8 cellular contexts compared by ENCODE assay signal in the genomic region with DNA sequence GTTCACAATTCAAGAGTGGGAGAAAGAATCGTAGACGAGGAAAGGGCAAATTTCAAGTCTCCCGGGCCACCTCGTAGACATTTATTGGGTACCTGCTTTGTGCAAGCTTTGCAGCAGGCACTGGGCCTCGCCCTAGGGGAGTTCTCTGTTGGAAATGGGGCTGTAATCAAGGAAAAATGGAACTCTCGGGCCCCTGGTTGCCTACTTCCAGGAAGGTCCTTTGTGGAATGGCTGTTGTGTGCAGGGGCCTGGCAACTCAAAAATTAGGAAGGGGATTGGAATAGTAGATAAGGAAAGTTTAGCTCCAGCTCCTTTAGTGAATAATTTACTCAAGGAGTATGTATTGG. TPM values are rescaled to one million over a fixed set of nuclear protein-coding genes. Genes with fewer than 3 reads are reported as not detected.
A peak's percentile ranks its signal among the peaks of the same experiment; 100 is the strongest.
DNase-seq lines count a peak whose midpoint lies in the region; ATAC-seq, FAIRE-seq and TF ChIP-seq lines count a peak whose summit lies in the region.

No MANE protein-coding gene starts in this region.

- no peaks in the 10 kb centered on the region; the same call in 1 of the 2 replicates for H3K36me3 ChIP-seq in KMS-11 (ENCODE audit: insufficient read depth)
- H3K36me3 ChIP-seq in muscle layer of duodenum (ENCODE audit: control insufficient read depth in 1 of 2, insufficient read depth in 2 of 2, low read length in 2 of 2): peaks cover 10 to 16% of the 10 kb centered on the region in 2 donors

- DNase-seq in A549 (ENCODE audit: low read depth in 1 of 2, low spot score in 1 of 2) (no peak), coronary artery (ENCODE audit: low spot score) (no peak), SIG-M5 (lab: John Stamatoyannopoulos, UW) (no peak), NCI-H2196 (lab: John Stamatoyannopoulos, UW; ENCODE audit: unreplicated experiment) (no peak), dedifferentiated amniotic fluid mesenchymal stem cell (ENCODE audit: extremely low spot score) (no peak)

- H3K27me3 ChIP-seq in KMS-11 (ENCODE audit: insufficient read depth, low read depth): no peaks in the 10 kb centered on the region
- no peaks in the 10 kb centered on the region for H3K27me3 ChIP-seq in muscle layer of duodenum (ENCODE audit: low read depth, low read length)

- H3K9me3 ChIP-seq in A549: no peaks in the 10 kb centered on the region
- no peaks in the 10 kb centered on the region for H3K9me3 ChIP-seq in muscle layer of duodenum (ENCODE audit: control insufficient read depth in 1 of 2, low read length in 2 of 2)

- WGBS in A549 (ENCODE audit: missing lambda C conversion rate): 4% methylated on average over 6 of the region's 6 CpGs

- no peak for ATAC-seq in A549
- no peak for ATAC-seq in GM19324 (IDR thresholded peaks at IDR 0.05; ENCODE audit: low FRiP score, unreplicated experiment)

- H3K4me1 ChIP-seq in A549 (peaks cover 34% of the 10 kb centered on the region), KMS-11 (ENCODE audit: low read depth, poor library complexity, severe bottlenecking) (peaks cover 34% of the 10 kb centered on the region), muscle layer of duodenum (ENCODE audit: control insufficient read depth in 1 of 2, insufficient read depth in 2 of 2, low read length in 2 of 2) (peaks cover 9 to 38% of the 10 kb centered on the region in 2 donors)

- H3K79me2 ChIP-seq in KMS-11 (ENCODE audit: insufficient read depth, low read depth): peaks cover 50% of the 10 kb centered on the region

- TF ChIP-seq RAD21 in A549 (conservative IDR thresholded peaks at IDR 0.05 in 1 of 2, IDR thresholded peaks at IDR 0.05 in 1 of 2): no peak

- no peak for FAIRE-seq in A549 (lab: Jason Lieb, UNC)

- H2AFZ ChIP-seq in KMS-11 (ENCODE audit: low read depth): peak overlapping the region; percentile 68; the same call in 1 of the 2 replicates

- H3K9ac ChIP-seq in KMS-11: peak overlapping the region; percentile 61; the same call in 1 of the 2 replicates

- CTCF ChIA-PET in A549 (lab: Yijun Ruan, JAX): interaction anchor here (0.9 to 12.7 kb wide), 6 partner anchors 10 to 192 kb away, joined by 3 to 185 read pairs (median 8); a partner anchor contains a TSS

- no peak for TF ChIP-seq POLR2A in A549 (IDR thresholded peaks at IDR 0.05; ENCODE audit: low read length)

- H3K4me3 ChIP-seq in A549: peak overlapping the region; percentile 77
- peak overlapping the region; percentile 87 for H3K4me3 ChIP-seq in KMS-11 (IDR thresholded peaks at IDR 0.05; ENCODE audit: insufficient read depth, low read depth, low read length)
- peak overlapping the region; percentile 78 for H3K4me3 ChIP-seq in coronary artery
- peak overlapping the region; percentile 84 to 98 for H3K4me3 ChIP-seq in muscle layer of duodenum (ENCODE audit: low read depth in 1 of 2, low read length in 2 of 2)

- no peaks in the 10 kb centered on the region; the same call in 1 of the 2 replicates for H4K20me1 ChIP-seq in KMS-11 (ENCODE audit: insufficient read depth)

- peak overlapping the region; percentile 95 for H3K4me2 ChIP-seq in A549
- peak overlapping the region; percentile 77 for H3K4me2 ChIP-seq in KMS-11

- no peak for TF ChIP-seq CTCF in A549 (IDR thresholded peaks at IDR 0.05)
- no peak for TF ChIP-seq CTCF in KMS-11 (conservative IDR thresholded peaks at IDR 0.05; ENCODE audit: low read depth, low read length)
- no peak for TF ChIP-seq CTCF in coronary artery (IDR thresholded peaks at IDR 0.05)

- POLR2A ChIA-PET in A549 (lab: Yijun Ruan, JAX): interaction anchor here (0.6 to 2.2 kb wide), 3 partner anchors 14 to 24 kb away, joined by 3 to 26 read pairs (median 5); a partner anchor contains a TSS

- no peak for TF ChIP-seq EP300 in A549 (IDR thresholded peaks at IDR 0.05)

- H3K27ac ChIP-seq in A549: peak overlapping the region; percentile 85 to 89
- H3K27ac ChIP-seq in KMS-11: peak overlapping the region; percentile 6; the same call in 1 of the 2 replicates
- H3K27ac ChIP-seq in coronary artery: peak overlapping the region in 1 of 2 donors; percentile 77
- H3K27ac ChIP-seq in muscle layer of duodenum (ENCODE audit: low read length): peak overlapping the region; percentile 88

TF ChIP-seq in A549, 52 proteins besides CTCF, POLR2A, EP300 and RAD21:
- TF ChIP-seq NPAS2 (CRISPR knock-in tag; IDR thresholded peaks at IDR 0.05; ENCODE audit: borderline replicate concordance): no peak
- TF ChIP-seq, protein P1, sequence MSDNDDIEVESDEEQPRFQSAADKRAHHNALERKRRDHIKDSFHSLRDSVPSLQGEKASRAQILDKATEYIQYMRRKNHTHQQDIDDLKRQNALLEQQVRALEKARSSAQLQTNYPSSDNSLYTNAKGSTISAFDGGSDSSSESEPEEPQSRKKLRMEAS (IDR thresholded peaks at IDR 0.05): no peak
- TF ChIP-seq ZC3H11A (IDR thresholded peaks at IDR 0.05): no peak
- TF ChIP-seq CBX2 (IDR thresholded peaks at IDR 0.05; ENCODE audit: borderline replicate concordance, low read depth): no peak
- no peak for TF ChIP-seq CHD2 (IDR thresholded peaks at IDR 0.05; ENCODE audit: low read length, partially characterized antibody)
- TF ChIP-seq, protein P2, sequence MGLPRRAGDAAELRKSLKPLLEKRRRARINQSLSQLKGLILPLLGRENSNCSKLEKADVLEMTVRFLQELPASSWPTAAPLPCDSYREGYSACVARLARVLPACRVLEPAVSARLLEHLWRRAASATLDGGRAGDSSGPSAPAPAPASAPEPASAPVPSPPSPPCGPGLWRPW (IDR thresholded peaks at IDR 0.05): no peak

RNA-seq across cellular contexts. Expression of a gene that starts 0.6 kb away (rescaled TPM):
- polyA plus RNA-seq in A549 (2011; rRNA removed) (7.1 and 8.7 TPM in 2 replicates), A549 (2017; fragmentation: RNase III; extraction: RNeasy Plus Mini Kit Qiagen cat#74134 plus additional on column Dnase treatment) (12.2 to 12.9 TPM (median 12.6 TPM) in 3 replicates)
- 5.9 and 8.4 TPM in 2 replicates for polyA plus RNA-seq in A549 (2012; cell fraction: cytosol; rRNA removed)
- polyA plus RNA-seq in A549 (2012; cell fraction: nucleus; rRNA removed): 9.9 and 14.4 TPM in 2 replicates
- 22.7 and 24.7 TPM in 2 replicates for polyA minus RNA-seq in A549 (2011; rRNA and poly(A)+ RNA removed)

RNA-seq across cellular contexts. Expression of a gene that starts 3.2 kb away (rescaled TPM):
- polyA plus RNA-seq in A549 (2011; rRNA removed) (30.8 and 37.9 TPM in 2 replicates), A549 (2017; fragmentation: RNase III; extraction: RNeasy Plus Mini Kit Qiagen cat#74134 plus additional on column Dnase treatment) (39.7 to 54.1 TPM (median 43.2 TPM) in 3 replicates)
- polyA plus RNA-seq in A549 (2012; cell fraction: cytosol; rRNA removed): 72.8 and 91.8 TPM in 2 replicates
- 65.3 and 65.8 TPM in 2 replicates for polyA plus RNA-seq in A549 (2012; cell fraction: nucleus; rRNA removed)
- 29.4 and 37.6 TPM in 2 replicates for polyA minus RNA-seq in A549 (2011; rRNA and poly(A)+ RNA removed)

RNA-seq across cellular contexts. Expression of a gene that starts 21.7 kb away (rescaled TPM):
- polyA plus RNA-seq in A549 (2011; rRNA removed): 55.2 and 79.7 TPM in 2 replicates
- 82.6 and 118 TPM in 2 replicates for polyA plus RNA-seq in A549 (2012; cell fraction: cytosol; rRNA removed)
- 80.7 and 99.8 TPM in 2 replicates for polyA plus RNA-seq in A549 (2012; cell fraction: nucleus; rRNA removed)
- polyA plus RNA-seq in A549 (2017; fragmentation: RNase III; extraction: RNeasy Plus Mini Kit Qiagen cat#74134 plus additional on column Dnase treatment): 81.0 to 85.1 TPM (median 84.0 TPM) in 3 replicates
- polyA minus RNA-seq in A549 (2011; rRNA and poly(A)+ RNA removed): 69.2 and 87.0 TPM in 2 replicates

RNA-seq across cellular contexts. Expression of a gene that starts 34.2 kb away (rescaled TPM):
- polyA plus RNA-seq in A549 (2011; rRNA removed) (71.9 and 103 TPM in 2 replicates), A549 (2017; fragmentation: RNase III; extraction: RNeasy Plus Mini Kit Qiagen cat#74134 plus additional on column Dnase treatment) (107 to 123 TPM (median 120 TPM) in 3 replicates)
- 115 and 150 TPM in 2 replicates for polyA plus RNA-seq in A549 (2012; cell fraction: cytosol; rRNA removed)
- 307 and 352 TPM in 2 replicates for polyA plus RNA-seq in A549 (2012; cell fraction: nucleus; rRNA removed)
- 113 and 120 TPM in 2 replicates for polyA minus RNA-seq in A549 (2011; rRNA and poly(A)+ RNA removed)

RNA-seq across cellular contexts. Expression of a gene that starts 48.3 kb away (rescaled TPM):
- polyA plus RNA-seq in A549 (2011; rRNA removed): 7.2 and 7.7 TPM in 2 replicates
- polyA plus RNA-seq in A549 (2012; cell fraction: cytosol; rRNA removed): 26.8 and 35.8 TPM in 2 replicates
- polyA plus RNA-seq in A549 (2012; cell fraction: nucleus; rRNA removed): 69.9 and 100.0 TPM in 2 replicates
- 46.8 to 56.4 TPM (median 53.1 TPM) in 3 replicates for polyA plus RNA-seq in A549 (2017; fragmentation: RNase III; extraction: RNeasy Plus Mini Kit Qiagen cat#74134 plus additional on column Dnase treatment)
- polyA minus RNA-seq in A549 (2011; rRNA and poly(A)+ RNA removed): 7.0 and 11.0 TPM in 2 replicates
